Comparison of ENCODE assay signal across 23 cellular contexts in genomic region chr6:156948240-156948639, GRCh38.
DNase-seq lines count a peak whose midpoint lies in the region; ATAC-seq and TF ChIP-seq lines count a peak whose summit lies in the region.
"Had no signal": no experiment of that assay in that cellular context is flagged by ENCODE, and none has a peak within 500 bp of the region (broad histone marks: within the 10 kb centered on the region; RNA-seq: fewer than 3 reads in every experiment).

No MANE protein-coding gene starts in this region.

- no peak overlapping the region for H4K8ac ChIP-seq in trophoblast cell (ENCODE audit: low read depth, low read length)

- no peak overlapping the region for H2BK120ac ChIP-seq in trophoblast cell (ENCODE audit: insufficient read depth, low read length, poor library complexity)

- DNase-seq in mammary epithelial cell (no peak), MCF 10A (ENCODE audit: unreplicated experiment) (no peak), RWPE2 (ENCODE audit: low spot score) (no peak), trophoblast cell (peak in 1 of 2 donors; percentile 22), MG63 (no peak), GOT3 (lab: John Stamatoyannopoulos, UW) (no peak), CD14-positive monocyte (ENCODE audit: low spot score) (no peak), cerebellum (ENCODE audit: low spot score) (no peak)
- DNase-seq: BE2C, Calu3, KG1, NCI-H1092, NCI-H1417 treated with DMSO at 0.1 percent for 48 hours, NCI-H187, NCI-H2081 treated with DMSO at 0.1 percent for 48 hours, NCI-H2171, NCI-H510A, NCI-H69, OCI-M1, Right ventricle myocardium superior had no signal

- H3K79me2 ChIP-seq in mammary epithelial cell (ENCODE audit: insufficient read depth, low read length) (peaks cover 66% of the 10 kb centered on the region), trophoblast cell (ENCODE audit: control insufficient read depth, insufficient read depth, low read length, poor library complexity) (peaks cover 4% of the 10 kb centered on the region)

- H3K27me3 ChIP-seq in mammary epithelial cell (ENCODE audit: insufficient read depth, low read length) (no peaks in the 10 kb centered on the region), RWPE2 (ENCODE audit: insufficient read depth, poor library complexity, severe bottlenecking) (no peaks in the 10 kb centered on the region), trophoblast cell (ENCODE audit: insufficient read depth, low read length) (no peaks in the 10 kb centered on the region), MG63 (no peaks in the 10 kb centered on the region)
- H3K27me3 ChIP-seq: BE2C had no signal

- H3K4me2 ChIP-seq in mammary epithelial cell (ENCODE audit: insufficient read depth, low read depth, low read length) (peak overlapping the region; percentile 90), trophoblast cell (ENCODE audit: low read length) (no peak overlapping the region)
- H3K4me2 ChIP-seq: GM23338 had no signal

- no peak overlapping the region for H2AK5ac ChIP-seq in trophoblast cell (ENCODE audit: low read length)

- peaks cover 22% of the 10 kb centered on the region for H3K4me1 Mint-ChIP-seq in MCF 10A (ENCODE audit: insufficient read depth, unreplicated experiment)
- peaks cover 20% of the 10 kb centered on the region for H3K4me1 Mint-ChIP-seq in CD14-positive monocyte

- POLR2A ChIA-PET in MCF 10A (lab: Yijun Ruan, JAX): interaction anchor here (0.7 to 3.3 kb wide), 14 partner anchors 9 to 1631 kb away, joined by 3 to 23 read pairs (median 6); partner anchors contain the start of gene ARID1B

- no peaks in the 10 kb centered on the region for H3K79me1 ChIP-seq in trophoblast cell (ENCODE audit: low read length)

- intact Hi-C loops in mammary epithelial cell (cut with micrococcal nuclease): loop anchor here (10.0 kb wide), 1 partner anchor 237 kb away; no protein-coding TSS in a partner anchor
- intact Hi-C loops in MCF 10A (cut with micrococcal nuclease): loop anchor here (2.0 kb wide), 1 partner anchor 261 kb away; no protein-coding TSS in a partner anchor
- intact Hi-C loops in CD14-positive monocyte (cut with micrococcal nuclease): no loop called here

- H3K4me3 Mint-ChIP-seq in MCF 10A (ENCODE audit: unreplicated experiment): no peak overlapping the region
- H3K4me3 Mint-ChIP-seq in CD14-positive monocyte: no peak overlapping the region
- H3K4me3 Mint-ChIP-seq: GM23338 had no signal

- in situ Hi-C loops in mammary epithelial cell (cut with MboI; ENCODE audit: low sequenced_read_pairs in 2 of 2): no loop called here

- no peak overlapping the region for H3K4me3 ChIP-seq in mammary epithelial cell (replicated peaks in 1 of 3; ENCODE audit: insufficient read depth in 1 of 3, low read depth in 2 of 3, low read length in 3 of 3)
- H3K4me3 ChIP-seq in RWPE2 (ENCODE audit: severe bottlenecking): no peak overlapping the region
- H3K4me3 ChIP-seq in trophoblast cell (ENCODE audit: low read depth, low read length): no peak overlapping the region
- H3K4me3 ChIP-seq in MG63: no peak overlapping the region
- H3K4me3 ChIP-seq: GM23338, HAP-1 had no signal

- no peak overlapping the region for H2BK5ac ChIP-seq in trophoblast cell (ENCODE audit: low read depth, low read length, poor library complexity)

- no peak overlapping the region for H3K23ac ChIP-seq in trophoblast cell (ENCODE audit: low read length)

- H4K91ac ChIP-seq in trophoblast cell (ENCODE audit: low read depth, low read length): no peak overlapping the region

- H3K27me3 Mint-ChIP-seq in MCF 10A (ENCODE audit: insufficient read depth, unreplicated experiment): no peaks in the 10 kb centered on the region
- no peaks in the 10 kb centered on the region for H3K27me3 Mint-ChIP-seq in CD14-positive monocyte (ENCODE audit: low read depth in 3 of 3)

- peak overlapping the region; percentile 35 for H3K4ac ChIP-seq in trophoblast cell (ENCODE audit: low read depth, low read length)

- H4K20me1 ChIP-seq in mammary epithelial cell (ENCODE audit: insufficient read depth, low read length): no peaks in the 10 kb centered on the region

- no peak overlapping the region for H4K12ac ChIP-seq in trophoblast cell (ENCODE audit: low read depth, low read length)

- BruUV-seq in mammary epithelial cell (replicated peaks; lab: Mats Ljungman, UMichigan) (no TSS peak), MCF 10A (replicated peaks; lab: Mats Ljungman, UMichigan) (no TSS peak)

- dilution Hi-C loops in mammary epithelial cell (cut with HindIII; ENCODE audit: low sequenced_read_pairs): no loop called here

- no peak for ATAC-seq in RWPE2 (ENCODE audit: low read depth)
- ATAC-seq: GM23338 had no signal

- no peak overlapping the region for H3K18ac ChIP-seq in trophoblast cell (ENCODE audit: low read length)

- H3K27ac Mint-ChIP-seq in MCF 10A (ENCODE audit: low read depth, unreplicated experiment): no peak overlapping the region
- no peak overlapping the region for H3K27ac Mint-ChIP-seq in CD14-positive monocyte

- H3K9me3 Mint-ChIP-seq in MCF 10A (ENCODE audit: unreplicated experiment) (no peaks in the 10 kb centered on the region), CD14-positive monocyte (peaks cover 0 to 3% (median 0%) of the 10 kb centered on the region in 7 donors)
- H3K9me3 Mint-ChIP-seq: GM23338 had no signal

- H3K4me1 ChIP-seq in mammary epithelial cell (ENCODE audit: insufficient read depth, low read length) (peaks cover 47% of the 10 kb centered on the region), RWPE2 (ENCODE audit: insufficient read depth, poor library complexity, severe bottlenecking) (peaks cover 55% of the 10 kb centered on the region), trophoblast cell (ENCODE audit: control insufficient read depth in 1 of 2, insufficient read depth in 2 of 2, low read length in 2 of 2) (peaks cover 5 to 11% of the 10 kb centered on the region in 2 experiments)

- H3K36me3 ChIP-seq in mammary epithelial cell (ENCODE audit: insufficient read depth, low read length) (no peaks in the 10 kb centered on the region), RWPE2 (ENCODE audit: low read depth) (no peaks in the 10 kb centered on the region), trophoblast cell (ENCODE audit: control insufficient read depth in 1 of 2, insufficient read depth in 2 of 2, low read length in 2 of 2) (no peaks in the 10 kb centered on the region), MG63 (no peaks in the 10 kb centered on the region)
- H3K36me3 ChIP-seq: BE2C, HAP-1 had no signal

- H3K9ac ChIP-seq in mammary epithelial cell (ENCODE audit: insufficient read depth, low read length) (no peak overlapping the region), trophoblast cell (ENCODE audit: low read length) (no peak overlapping the region)

- H3K14ac ChIP-seq in trophoblast cell (ENCODE audit: low read length): no peak overlapping the region

- no peak overlapping the region for H3K27ac ChIP-seq in mammary epithelial cell (ENCODE audit: insufficient read depth, low read depth, low read length)
- H3K27ac ChIP-seq in RWPE2 (ENCODE audit: poor library complexity, severe bottlenecking): peak overlapping the region; percentile 76
- H3K27ac ChIP-seq in trophoblast cell (ENCODE audit: low read depth, low read length): no peak overlapping the region
- H3K27ac ChIP-seq: 22Rv1 had no signal

- no peak overlapping the region for H2BK12ac ChIP-seq in trophoblast cell (ENCODE audit: low read length)

- CTCF ChIA-PET in mammary epithelial cell (lab: Charles Lee; ENCODE audit: low non-redundant PET): no interaction called here
- CTCF ChIA-PET in MCF 10A (lab: Yijun Ruan, JAX): interaction anchor here (0.6 to 1.1 kb wide), 6 partner anchors 70 to 165 kb away, joined by 3 to 6 read pairs (median 3); no protein-coding TSS in a partner anchor

- H2AFZ ChIP-seq in mammary epithelial cell (ENCODE audit: low read depth, low read length) (no peak overlapping the region), trophoblast cell (ENCODE audit: insufficient read depth, low read length, poor library complexity) (no peak overlapping the region)
- H2AFZ ChIP-seq: GM23338 had no signal

- WGBS in mammary epithelial cell (ENCODE audit: low coverage, missing lambda C conversion rate): 81% methylated on average over 7 of the region's 7 CpGs
- WGBS in trophoblast cell (ENCODE audit: extremely low coverage, insufficient coverage, insufficient read length): no CpG with 5 or more reads among the region's 7 CpGs

- H3K36me3 Mint-ChIP-seq in MCF 10A (ENCODE audit: insufficient read depth, unreplicated experiment) (peaks cover 13% of the 10 kb centered on the region), CD14-positive monocyte (no peaks in the 10 kb centered on the region)

- H3K9me3 ChIP-seq in mammary epithelial cell (replicated peaks; ENCODE audit: insufficient read depth, low read length): no peaks in the 10 kb centered on the region
- H3K9me3 ChIP-seq in RWPE2 (ENCODE audit: severe bottlenecking): no peaks in the 10 kb centered on the region
- no peaks in the 10 kb centered on the region for H3K9me3 ChIP-seq in trophoblast cell (ENCODE audit: insufficient read depth, low read depth, low read length)
- H3K9me3 ChIP-seq in MG63: no peaks in the 10 kb centered on the region
- H3K9me3 ChIP-seq: BE2C, HAP-1 had no signal

- TF ChIP-seq CTCF in mammary epithelial cell (conservative IDR thresholded peaks at IDR 0.05 in 1 of 2, IDR thresholded peaks at IDR 0.05 in 1 of 2; ENCODE audit: extremely low read depth in 1 of 2, insufficient read depth in 1 of 2, low read depth in 1 of 2, low read length in 2 of 2) (no peak), MCF 10A (IDR thresholded peaks at IDR 0.05; ENCODE audit: unreplicated experiment) (no peak), RWPE2 (IDR thresholded peaks at IDR 0.05; ENCODE audit: poor library complexity, severe bottlenecking) (no peak), CD14-positive monocyte (IDR thresholded peaks at IDR 0.05) (no peak)

Comparison
In these comparisons a context has a peak if more than half of its experiments do, and no peak if none do; other contexts are left out.
1. intact Hi-C loops: an anchor here in mammary epithelial cell (10.0 kb wide) and MCF 10A (2.0 kb wide); none called in CD14-positive monocyte.